Comparison of ENCODE assay signal across 22 cellular contexts in genomic region chr2:20042531-20042930, GRCh38. TPM values are rescaled to one million over a fixed set of nuclear protein-coding genes. Genes with fewer than 3 reads are reported as not detected.
DNase-seq lines count a peak whose midpoint lies in the region; ATAC-seq, FAIRE-seq and TF ChIP-seq lines count a peak whose summit lies in the region.
"Had no signal": no experiment of that assay in that cellular context is flagged by ENCODE, and none has a peak within 500 bp of the region (broad histone marks: within the 10 kb centered on the region; RNA-seq: fewer than 3 reads in every experiment).

No MANE protein-coding gene starts in this region.

- no peak overlapping the region for H2BK15ac ChIP-seq in mesendoderm (replicated peaks; ENCODE audit: low read depth)

- peak overlapping the region; percentile 94 for H3K18ac ChIP-seq in mesendoderm (ENCODE audit: low read length)

- H3K36me3 Mint-ChIP-seq in chondrocyte (ENCODE audit: low read depth): peaks cover 16% of the 10 kb centered on the region

- no peak for FAIRE-seq in HTR-8/SVneo (lab: Jason Lieb, UNC)

- H2BK5ac ChIP-seq in mesendoderm (ENCODE audit: low read length): no peak overlapping the region

- no peak overlapping the region for H3K9ac ChIP-seq in SK-N-SH
- H3K9ac ChIP-seq in mesendoderm (ENCODE audit: low read length): peak overlapping the region; percentile 16
- peak overlapping the region in 1 of 5 donors; percentile 30 for H3K9ac ChIP-seq in subcutaneous abdominal adipose tissue (ENCODE audit: low read length in 5 of 5)
- H3K9ac ChIP-seq in MM.1S (ENCODE audit: low read length): no peak overlapping the region

- no peak for TF ChIP-seq EP300 in SK-N-SH (IDR thresholded peaks at IDR 0.05; ENCODE audit: borderline replicate concordance in 1 of 2, low read depth in 1 of 2, low read length in 1 of 2)

- 60% methylated on average over 2 of the region's 2 CpGs for WGBS in SK-N-SH (ENCODE audit: low lambda C conversion rate)
- WGBS in mesendoderm (ENCODE audit: extremely low coverage, insufficient coverage, low lambda C conversion rate): no CpG with 5 or more reads among the region's 2 CpGs

- H3K9me2 ChIP-seq in SK-N-SH (no peaks in the 10 kb centered on the region), MM.1S (replicated peaks; ENCODE audit: insufficient read depth, low read length) (no peaks in the 10 kb centered on the region)

- no peak overlapping the region for H2AFZ ChIP-seq in SK-N-SH (ENCODE audit: low read depth)
- no peak overlapping the region for H2AFZ ChIP-seq in MM.1S (ENCODE audit: low read length)

- no peak for DNase-seq in SK-N-SH
- no peak for DNase-seq in chondrocyte (ENCODE audit: low spot score)
- peak; percentile 58 for DNase-seq in mesendoderm
- DNase-seq in HTR-8/SVneo (ENCODE audit: insufficient read length, low spot score): no peak
- no peak for DNase-seq in MM.1S
- DNase-seq: activated CD4-positive, alpha-beta memory T cell treated with anti-CD3 and anti-CD28 coated beads, Interleukin-2, amount 10 ng/mL, durations not matched to agents 7 days and 5 days; activated T-cell treated with anti-CD3 and anti-CD28 coated beads, Interleukin-2, amount 50 U/mL, for 48 hours; brain microvascular endothelial cell; DMS53; effector CD4-positive, alpha-beta T cell; NCI-H1436; ovary; Peyer's patch; stimulated activated CD4-positive, alpha-beta T cell treated with anti-CD3 and anti-CD28 coated beads, Interleukin-12 subunit alpha, Interleukin-12 subunit beta, amount 100 ng/mL, for 4 hours; tibial artery had no signal

- H3K79me2 ChIP-seq in SK-N-SH (ENCODE audit: insufficient read depth) (peaks cover 97% of the 10 kb centered on the region), mesendoderm (ENCODE audit: control insufficient read depth, insufficient read depth, low read length) (peaks cover 45% of the 10 kb centered on the region), MM.1S (ENCODE audit: low read length) (peaks cover 59% of the 10 kb centered on the region)

- H3K27me3 ChIP-seq in SK-N-SH (ENCODE audit: insufficient read depth) (no peaks in the 10 kb centered on the region), mesendoderm (ENCODE audit: insufficient read depth, low read length, poor library complexity) (no peaks in the 10 kb centered on the region), subcutaneous abdominal adipose tissue (ENCODE audit: control insufficient read depth in 5 of 5, insufficient read depth in 4 of 5, low read length in 5 of 5) (no peaks in the 10 kb centered on the region), MM.1S (replicated peaks; ENCODE audit: insufficient read depth, low read length) (no peaks in the 10 kb centered on the region)
- H3K27me3 ChIP-seq: brain microvascular endothelial cell, ovary, Peyer's patch, tibial artery had no signal

- H3K36me3 ChIP-seq in SK-N-SH (replicated peaks in 1 of 2; ENCODE audit: control insufficient read depth in 1 of 2, insufficient read depth in 2 of 2, low read length in 1 of 2) (peaks cover 26 to 43% of the 10 kb centered on the region in 2 experiments), mesendoderm (ENCODE audit: control insufficient read depth, insufficient read depth, low read length) (peaks cover 5% of the 10 kb centered on the region), subcutaneous abdominal adipose tissue (ENCODE audit: control insufficient read depth in 5 of 5, insufficient read depth in 5 of 5, low read length in 5 of 5) (peaks cover 16 to 31% (median 30%) of the 10 kb centered on the region in 5 donors), MM.1S (replicated peaks; ENCODE audit: insufficient read depth, low read length) (no peaks in the 10 kb centered on the region)
- H3K36me3 ChIP-seq: ovary had no signal

- H3K4me2 ChIP-seq in SK-N-SH: no peak overlapping the region
- H3K4me2 ChIP-seq in mesendoderm (ENCODE audit: low read length): no peak overlapping the region
- no peak overlapping the region for H3K4me2 ChIP-seq in MM.1S (ENCODE audit: low read depth, low read length)

- H3K56ac ChIP-seq in mesendoderm (ENCODE audit: low read length): peak overlapping the region; percentile 68

- H3K27me3 Mint-ChIP-seq in chondrocyte (ENCODE audit: low read depth): no peaks in the 10 kb centered on the region
- H3K27me3 Mint-ChIP-seq: activated CD4-positive, alpha-beta memory T cell treated with anti-CD3 and anti-CD28 coated beads, Interleukin-2, amount 10 ng/mL, durations not matched to agents 7 days and 5 days; activated naive CD4-positive, alpha-beta T cell treated with anti-CD3 and anti-CD28 coated beads, Interleukin-2, amount 50 U/mL, for 24 hours had no signal

- H3F3A ChIP-seq in SK-N-SH (replicated peaks; ENCODE audit: insufficient read depth) (no peaks in the 10 kb centered on the region), MM.1S (ENCODE audit: insufficient read depth, low read length) (no peaks in the 10 kb centered on the region)

- H3K27ac ChIP-seq in SK-N-SH (ENCODE audit: low read depth in 2 of 2, low read length in 1 of 2) (no peak overlapping the region), mesendoderm (ENCODE audit: low read depth, low read length) (peak overlapping the region; percentile 81), subcutaneous abdominal adipose tissue (ENCODE audit: low read depth, low read length) (peak overlapping the region; percentile 42), MM.1S (ENCODE audit: low read length) (no peak overlapping the region)
- H3K27ac ChIP-seq: brain microvascular endothelial cell, C4-2B, ovary, Peyer's patch, tibial artery, VCaP had no signal

- CTCF ChIA-PET in SK-N-SH (lab: Yijun Ruan, JAX): interaction anchor here (0.6 to 8.0 kb wide), 6 partner anchors 9 to 1939 kb away, joined by 3 to 82 read pairs (median 4); partner anchors contain the start of genes LAPTM4A and MATN3

- H3K4me1 Mint-ChIP-seq in chondrocyte (ENCODE audit: low read depth): peaks cover 56% of the 10 kb centered on the region
- H3K4me1 Mint-ChIP-seq: stimulated activated effector memory CD8-positive, alpha-beta T cell treated with anti-CD3 and anti-CD28 coated beads, Interleukin-12 subunit alpha, Interleukin-12 subunit beta, amount 100 ng/mL, for 72 hours had no signal

- no peak overlapping the region for H4K5ac ChIP-seq in mesendoderm (ENCODE audit: low read length)

- no peak for ATAC-seq in SK-N-SH treated with all-trans-retinoic acid at 6 μM for 48 hours
- no peak for ATAC-seq in GM18873 (IDR thresholded peaks at IDR 0.05; ENCODE audit: low FRiP score, unreplicated experiment)
- ATAC-seq: stimulated activated effector memory CD8-positive, alpha-beta T cell treated with anti-CD3 and anti-CD28 coated beads, Interleukin-12 subunit alpha, Interleukin-12 subunit beta, amount 100 ng/mL, for 72 hours had no signal

- POLR2A ChIA-PET in SK-N-SH (lab: Yijun Ruan, JAX): no interaction called here

- no peak overlapping the region for H3K4me3 Mint-ChIP-seq in chondrocyte (ENCODE audit: unreplicated experiment)
- H3K4me3 Mint-ChIP-seq: activated CD4-positive, alpha-beta memory T cell treated with anti-CD3 and anti-CD28 coated beads, Interleukin-2, amount 10 ng/mL, durations not matched to agents 7 days and 5 days; activated naive CD4-positive, alpha-beta T cell treated with anti-CD3 and anti-CD28 coated beads, Interleukin-2, amount 50 U/mL, for 24 hours; stimulated activated effector memory CD8-positive, alpha-beta T cell treated with anti-CD3 and anti-CD28 coated beads, Interleukin-12 subunit alpha, Interleukin-12 subunit beta, amount 100 ng/mL, for 72 hours had no signal

- no peak overlapping the region for H2AK5ac ChIP-seq in mesendoderm (ENCODE audit: low read length)

- H3K4me1 ChIP-seq in SK-N-SH (ENCODE audit: control insufficient read depth in 1 of 2, insufficient read depth in 2 of 2, low read depth in 1 of 2, low read length in 1 of 2) (peaks cover 3 to 10% of the 10 kb centered on the region in 2 experiments; a peak in 3 of 4 replicates), mesendoderm (ENCODE audit: control insufficient read depth, low read depth, low read length) (peaks cover 9% of the 10 kb centered on the region), subcutaneous abdominal adipose tissue (ENCODE audit: control insufficient read depth in 5 of 5, insufficient read depth in 5 of 5, low read length in 5 of 5) (peaks cover 2 to 38% (median 34%) of the 10 kb centered on the region in 5 donors), MM.1S (ENCODE audit: low read length) (no peaks in the 10 kb centered on the region)

- no peak overlapping the region for H3K4me3 ChIP-seq in SK-N-SH (ENCODE audit: low read depth in 2 of 2, low read length in 1 of 2)
- no peak overlapping the region for H3K4me3 ChIP-seq in mesendoderm (ENCODE audit: low read length)
- no peak overlapping the region for H3K4me3 ChIP-seq in subcutaneous abdominal adipose tissue (ENCODE audit: low read depth in 1 of 5, low read length in 5 of 5)
- no peak overlapping the region for H3K4me3 ChIP-seq in MM.1S (ENCODE audit: low read length)
- H3K4me3 ChIP-seq: ovary, Peyer's patch, tibial artery had no signal

- no peaks in the 10 kb centered on the region for H3K9me3 ChIP-seq in SK-N-SH
- H3K9me3 ChIP-seq in subcutaneous abdominal adipose tissue (ENCODE audit: control insufficient read depth in 5 of 5, low read length in 5 of 5): no peaks in the 10 kb centered on the region
- no peaks in the 10 kb centered on the region for H3K9me3 ChIP-seq in MM.1S (replicated peaks; ENCODE audit: insufficient read depth, low read length)
- H3K9me3 ChIP-seq: ovary, Peyer's patch, tibial artery had no signal

- H3K79me1 ChIP-seq in mesendoderm (ENCODE audit: low read length): peaks cover 13% of the 10 kb centered on the region

- H4K8ac ChIP-seq in mesendoderm (ENCODE audit: low read depth, low read length): no peak overlapping the region

- H4K20me1 ChIP-seq in SK-N-SH (ENCODE audit: insufficient read depth) (peaks cover 74% of the 10 kb centered on the region), MM.1S (ENCODE audit: insufficient read depth, low read length) (no peaks in the 10 kb centered on the region; the same call in 1 of the 2 replicates)

- TF ChIP-seq RAD21 in SK-N-SH (IDR thresholded peaks at IDR 0.05; ENCODE audit: low read length): no peak

- TF ChIP-seq CTCF in SK-N-SH (IDR thresholded peaks at IDR 0.05): no peak
- TF ChIP-seq CTCF in chondrocyte (IDR thresholded peaks at IDR 0.05): no peak
- TF ChIP-seq CTCF in MM.1S (IDR thresholded peaks at IDR 0.05; ENCODE audit: low read length): no peak

- H3K9me3 Mint-ChIP-seq in chondrocyte (ENCODE audit: low read depth): no peaks in the 10 kb centered on the region
- H3K9me3 Mint-ChIP-seq: activated CD4-positive, alpha-beta memory T cell treated with anti-CD3 and anti-CD28 coated beads, Interleukin-2, amount 10 ng/mL, durations not matched to agents 7 days and 5 days; activated naive CD4-positive, alpha-beta T cell treated with anti-CD3 and anti-CD28 coated beads, Interleukin-2, amount 50 U/mL, for 24 hours; stimulated activated effector memory CD8-positive, alpha-beta T cell treated with anti-CD3 and anti-CD28 coated beads, Interleukin-12 subunit alpha, Interleukin-12 subunit beta, amount 100 ng/mL, for 72 hours had no signal

- H2BK120ac ChIP-seq in mesendoderm (ENCODE audit: low read depth, low read length): peak overlapping the region; percentile 82

- no peak overlapping the region for H3K23ac ChIP-seq in mesendoderm (ENCODE audit: low read length)

- peak overlapping the region; percentile 49 for H3K27ac Mint-ChIP-seq in chondrocyte (ENCODE audit: unreplicated experiment)
- H3K27ac Mint-ChIP-seq: activated CD4-positive, alpha-beta memory T cell treated with anti-CD3 and anti-CD28 coated beads, Interleukin-2, amount 10 ng/mL, durations not matched to agents 7 days and 5 days; activated naive CD4-positive, alpha-beta T cell treated with anti-CD3 and anti-CD28 coated beads, Interleukin-2, amount 50 U/mL, for 24 hours had no signal

- no peak overlapping the region for H3K4ac ChIP-seq in mesendoderm (ENCODE audit: low read depth, low read length)

RNA-seq across cellular contexts. Expression of gene LAPTM4A, which starts 8.9 kb away (rescaled TPM):
- 306 and 350 TPM in 2 replicates for polyA plus RNA-seq in SK-N-SH (2012; rRNA removed)
- 391 and 431 TPM in 2 replicates for polyA plus RNA-seq in SK-N-SH (2012; cell fraction: cytosol; rRNA removed)
- polyA plus RNA-seq in SK-N-SH (2012; cell fraction: nucleus; rRNA removed): 69.8 and 155 TPM in 2 replicates
- total RNA-seq in chondrocyte: 361 to 405 TPM (median 404 TPM) in 3 replicates
- polyA plus RNA-seq in mesendoderm (2013, experiment 1 of 2): 350 TPM
- polyA plus RNA-seq in mesendoderm (2013, experiment 2 of 2): 343 TPM

RNA-seq across cellular contexts. Expression of gene MATN3, which starts 30.1 kb away (rescaled TPM):
- 4.0 and 5.9 TPM in 2 replicates for polyA plus RNA-seq in SK-N-SH (2012; rRNA removed)
- 7.1 and 8.9 TPM in 2 replicates for polyA plus RNA-seq in SK-N-SH (2012; cell fraction: cytosol; rRNA removed)
- polyA plus RNA-seq in SK-N-SH (2012; cell fraction: nucleus; rRNA removed): 3.6 and 5.5 TPM in 2 replicates
- total RNA-seq in chondrocyte: 17.0 to 17.7 TPM (median 17.0 TPM) in 3 replicates
- polyA plus RNA-seq in mesendoderm (2013, experiment 1 of 2): 17.0 TPM
- 17.9 TPM for polyA plus RNA-seq in mesendoderm (2013, experiment 2 of 2)
- total RNA-seq: activated CD4-positive, alpha-beta memory T cell treated with anti-CD3 and anti-CD28 coated beads, Interleukin-2, amount 10 ng/mL, durations not matched to agents 7 days and 5 days had no signal

RNA-seq across cellular contexts. Expression of gene WDR35, which starts 52.6 kb away (rescaled TPM):
- polyA plus RNA-seq in SK-N-SH (2012; rRNA removed): 8.6 and 12.1 TPM in 2 replicates
- 9.9 and 10.9 TPM in 2 replicates for polyA plus RNA-seq in SK-N-SH (2012; cell fraction: cytosol; rRNA removed)
- polyA plus RNA-seq in SK-N-SH (2012; cell fraction: nucleus; rRNA removed): 13.9 and 30.4 TPM in 2 replicates
- 4.6 to 9.6 TPM (median 4.9 TPM) in 3 replicates for total RNA-seq in chondrocyte
- 7.8 TPM for polyA plus RNA-seq in mesendoderm (2013, experiment 1 of 2)
- polyA plus RNA-seq in mesendoderm (2013, experiment 2 of 2): 7.5 TPM

Comparison
In these comparisons a context has a peak if more than half of its experiments do, and no peak if none do; other contexts are left out.
1. H3K27ac ChIP-seq: peak in mesendoderm (single experiment) and subcutaneous abdominal adipose tissue (single experiment); none in SK-N-SH (0 of 2) and MM.1S (single experiment).